In the genomic region with DNA sequence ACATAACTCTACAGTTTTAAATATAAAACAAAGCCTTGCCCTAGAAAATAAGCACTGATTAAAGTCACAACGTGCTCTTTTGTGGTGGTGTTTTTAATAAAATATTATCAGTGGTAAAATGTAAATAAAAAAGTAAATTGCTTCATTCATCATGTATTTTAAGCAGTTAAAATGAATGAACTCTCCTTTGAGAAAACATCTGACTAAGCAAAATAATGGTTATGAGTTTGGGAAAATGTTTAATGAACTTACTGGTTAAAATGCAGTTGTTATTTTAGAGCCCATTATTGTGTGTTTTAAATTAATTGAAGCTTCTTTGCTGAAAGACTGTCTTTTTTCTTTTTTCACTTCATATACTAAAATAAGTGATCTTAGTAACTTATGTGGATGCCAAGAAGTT, we compare ENCODE assay signal across 10 cellular contexts.
"Had no signal": no experiment of that assay in that cellular context is flagged by ENCODE, and none has a peak within 500 bp of the region (broad histone marks: within the 10 kb centered on the region; RNA-seq: fewer than 3 reads in every experiment).

No MANE protein-coding gene starts in this region.

- FAIRE-seq: H1, H54, HTR-8/SVneo had no signal

- H3K9ac ChIP-seq: KMS-11 had no signal

- DNase-seq: H9, HCEC 1CT, HFFc6, Karpas-422, KBM-7 had no signal

- H3K4me2 ChIP-seq: GM23338, KMS-11 had no signal

- H3K27ac ChIP-seq: KMS-11 had no signal

- H2AFZ ChIP-seq: GM23338 had no signal

- H3K4me3 ChIP-seq: GM23338 had no signal

- ATAC-seq: GM23338 had no signal
